Comparison of ENCODE assay signal across 1 cellular context in genomic region chr1:109655624-109656519, GRCh38.
TF ChIP-seq lines count a peak whose summit lies in the region.

Gene GSTM4, plus strand, starts transcription at chr1:109656099. Its CDS starts 291 bp downstream, at chr1:109656390.

TF ChIP-seq in HepG2, 621 proteins besides CTCF, POLR2A, EP300 and RAD21 (continued from another document and continues in another):
- no peak for TF ChIP-seq FOXO4 (CRISPR knock-in tag; conservative IDR thresholded peaks at IDR 0.05)
- peak; percentile 90 for TF ChIP-seq MTA1 (CRISPR knock-in tag; IDR thresholded peaks at IDR 0.05; ENCODE audit: borderline replicate concordance)
- no peak for TF ChIP-seq ZNF510 (CRISPR knock-in tag; IDR thresholded peaks at IDR 0.05; ENCODE audit: low read depth)
- no peak for TF ChIP-seq TCF7L2 (IDR thresholded peaks at IDR 0.05; ENCODE audit: low read depth, low read length)
- no peak for TF ChIP-seq GFI1 (CRISPR knock-in tag; IDR thresholded peaks at IDR 0.05; ENCODE audit: borderline replicate concordance)
- no peak for TF ChIP-seq ZNF24 (IDR thresholded peaks at IDR 0.05)
- TF ChIP-seq KLF16 (CRISPR knock-in tag; IDR thresholded peaks at IDR 0.05), result peak in 1 of 2 experiments; percentile 78; a peak in 2 of 4 replicates
- no peak for TF ChIP-seq PLRG1 (conservative IDR thresholded peaks at IDR 0.05)
- no peak for TF ChIP-seq ZNF225 (CRISPR knock-in tag; IDR thresholded peaks at IDR 0.05)
- no peak for TF ChIP-seq SP1 (IDR thresholded peaks at IDR 0.05)
- peak; percentile 75 for TF ChIP-seq SP1 (CRISPR knock-in tag; IDR thresholded peaks at IDR 0.05)
- TF ChIP-seq NKX3-1 (CRISPR knock-in tag; IDR thresholded peaks at IDR 0.05), result no peak
- peak; percentile 34; the same call in 1 of the 2 replicates for TF ChIP-seq ZNF83 (CRISPR knock-in tag; IDR thresholded peaks at IDR 0.05; ENCODE audit: borderline replicate concordance)
- no peak for TF ChIP-seq PREB (CRISPR knock-in tag; IDR thresholded peaks at IDR 0.05)
- TF ChIP-seq ZNF512B (CRISPR knock-in tag; IDR thresholded peaks at IDR 0.05; ENCODE audit: borderline replicate concordance), result no peak
- peak; percentile 85; the same call in 1 of the 2 replicates for TF ChIP-seq HMGXB3 (CRISPR knock-in tag; IDR thresholded peaks at IDR 0.05; ENCODE audit: borderline replicate concordance)
- TF ChIP-seq RFX1 (IDR thresholded peaks at IDR 0.05), result no peak
- no peak for TF ChIP-seq TEF (CRISPR knock-in tag; IDR thresholded peaks at IDR 0.05)
- peak; percentile 75; the same call in 1 of the 2 replicates for TF ChIP-seq ZNF691 (CRISPR knock-in tag; IDR thresholded peaks at IDR 0.05; ENCODE audit: borderline replicate concordance, low read depth)
- no peak for TF ChIP-seq ZMAT5 (CRISPR knock-in tag; IDR thresholded peaks at IDR 0.05; ENCODE audit: borderline replicate concordance, low read depth)
- TF ChIP-seq ZFP91 (CRISPR knock-in tag; IDR thresholded peaks at IDR 0.05; ENCODE audit: borderline replicate concordance), result peak; percentile 87
- peak; percentile 71; the same call in 1 of the 2 replicates for TF ChIP-seq ZNF775 (CRISPR knock-in tag; IDR thresholded peaks at IDR 0.05; ENCODE audit: borderline replicate concordance)
- TF ChIP-seq ZNF552 (CRISPR knock-in tag; IDR thresholded peaks at IDR 0.05; ENCODE audit: borderline replicate concordance), result 0 out of 2 replicates have a peak, but pooled peaks have one; percentile 73
- no peak for TF ChIP-seq MBNL3 (CRISPR knock-in tag; conservative IDR thresholded peaks at IDR 0.05)
- TF ChIP-seq IRF9 (CRISPR knock-in tag; IDR thresholded peaks at IDR 0.05; ENCODE audit: borderline replicate concordance), result peak; percentile 49; the same call in 1 of the 2 replicates
- no peak for TF ChIP-seq GPN1 (CRISPR knock-in tag; IDR thresholded peaks at IDR 0.05; ENCODE audit: borderline replicate concordance)
- no peak for TF ChIP-seq ARID3A (IDR thresholded peaks at IDR 0.05; ENCODE audit: low read depth, low read length)
- TF ChIP-seq TOPORS (CRISPR knock-in tag; IDR thresholded peaks at IDR 0.05), result no peak
- TF ChIP-seq BRD4 (CRISPR knock-in tag; IDR thresholded peaks at IDR 0.05), result no peak
- no peak for TF ChIP-seq RORA (CRISPR knock-in tag; IDR thresholded peaks at IDR 0.05)
- TF ChIP-seq ZNF546 (CRISPR knock-in tag; conservative IDR thresholded peaks at IDR 0.05), result no peak
- TF ChIP-seq CBX1 (IDR thresholded peaks at IDR 0.05; ENCODE audit: low read depth), result no peak
- no peak for TF ChIP-seq ZNF20 (CRISPR knock-in tag; IDR thresholded peaks at IDR 0.05)
- no peak for TF ChIP-seq CHCHD3 (CRISPR knock-in tag; IDR thresholded peaks at IDR 0.05)
- TF ChIP-seq ZBTB43 (CRISPR knock-in tag; conservative IDR thresholded peaks at IDR 0.05), result no peak; the same call in 1 of the 2 replicates
- no peak for TF ChIP-seq ZNF382 (CRISPR knock-in tag; IDR thresholded peaks at IDR 0.05; ENCODE audit: borderline replicate concordance)
- no peak for TF ChIP-seq CBX2 (IDR thresholded peaks at IDR 0.05; ENCODE audit: low read depth, low read length)
- no peak for TF ChIP-seq CBX2 (CRISPR knock-in tag; IDR thresholded peaks at IDR 0.05; ENCODE audit: low read depth)
